ENCODE assay signal across 15 cellular contexts in genomic region chr5:160262665-160263064, GRCh38. TPM values are rescaled to one million over a fixed set of nuclear protein-coding genes. Genes with fewer than 3 reads are reported as not detected.
DNase-seq lines count a peak whose midpoint lies in the region; ATAC-seq, FAIRE-seq and TF ChIP-seq lines count a peak whose summit lies in the region.
"Had no signal": no experiment of that assay in that cellular context is flagged by ENCODE, and none has a peak within 500 bp of the region (broad histone marks: within the 10 kb centered on the region; RNA-seq: fewer than 3 reads in every experiment).

No MANE protein-coding gene starts in this region.

- H3K27ac Mint-ChIP-seq in Caco-2 (ENCODE audit: unreplicated experiment) (peak overlapping the region; percentile 100), naive B cell (peak overlapping the region in 2 of 6 donors; percentile 20 to 59), T-helper 17 cell (no peak overlapping the region), CD14-positive monocyte (peak overlapping the region in 1 of 7 donors; percentile 23)
- H3K27ac Mint-ChIP-seq in activated T-helper 1 cell treated with anti-CD3 and anti-CD28 coated beads, Interleukin-12 subunit alpha, Interleukin-12 subunit beta, Interleukin-2, Interleukin-4 antibody, amounts not matched to agents 30 ng/mL and 10 ng/mL and 1 ng/mL, durations not matched to agents 14 hours and 24 hours and 36 hours = no peak overlapping the region
- H3K27ac Mint-ChIP-seq: activated CD8-positive, alpha-beta T cell treated with anti-CD3 and anti-CD28 coated beads, Interleukin-2, amount 10 ng/mL, durations not matched to agents 7 days and 5 days had no signal

- TF ChIP-seq RAD21 in K562 (CRISPR knock-in tag; conservative IDR thresholded peaks at IDR 0.05 in 1 of 2, IDR thresholded peaks at IDR 0.05 in 1 of 2) = no peak

- H3K9me3 ChIP-seq in Caco-2 = no peaks in the 10 kb centered on the region
- no peaks in the 10 kb centered on the region for H3K9me3 ChIP-seq in HUES48 (ENCODE audit: control insufficient read depth, insufficient read depth, low read length)
- H3K9me3 ChIP-seq in K562 (replicated peaks; ENCODE audit: control insufficient read depth, insufficient read depth, low read depth, low read length) = no peaks in the 10 kb centered on the region
- H3K9me3 ChIP-seq in T-helper 17 cell (ENCODE audit: control insufficient read depth, low read length, poor library complexity, severe bottlenecking) = no peaks in the 10 kb centered on the region
- H3K9me3 ChIP-seq: esophagus muscularis mucosa had no signal

- peak overlapping the region; percentile 54 for H3K4me2 ChIP-seq in K562 (ENCODE audit: insufficient read depth, low read length)

- CTCF ChIA-PET in Caco-2 (lab: Charles Lee) (no interaction called here), K562 (lab: Yijun Ruan, JAX; ENCODE audit: low intra/inter-chr PET ratio) (no interaction called here)

- intact Hi-C loops in Caco-2 (cut with micrococcal nuclease; ENCODE audit: unreplicated experiment) (loop anchor here (10.0 kb wide), 1 partner anchor 238 kb away; no protein-coding TSS in a partner anchor), K562 (cut with micrococcal nuclease) (loop anchor here (5.0 kb wide), 1 partner anchor 180 kb away; no protein-coding TSS in a partner anchor), CD14-positive monocyte (cut with micrococcal nuclease) (no loop called here)
- intact Hi-C loops in activated T-helper 1 cell treated with anti-CD3 and anti-CD28 coated beads, Interleukin-12 subunit alpha, Interleukin-12 subunit beta, Interleukin-2, Interleukin-4 antibody, amounts not matched to agents 30 ng/mL and 10 ng/mL and 1 ng/mL, durations not matched to agents 14 hours and 24 hours and 36 hours (cut with micrococcal nuclease) = no loop called here

- H3K36me3 Mint-ChIP-seq in Caco-2 (ENCODE audit: insufficient read depth, unreplicated experiment) (peaks cover 12% of the 10 kb centered on the region), naive B cell (no peaks in the 10 kb centered on the region), T-helper 17 cell (ENCODE audit: low read depth) (no peaks in the 10 kb centered on the region), CD14-positive monocyte (no peaks in the 10 kb centered on the region)
- H3K36me3 Mint-ChIP-seq in activated T-helper 1 cell treated with anti-CD3 and anti-CD28 coated beads, Interleukin-12 subunit alpha, Interleukin-12 subunit beta, Interleukin-2, Interleukin-4 antibody, amounts not matched to agents 30 ng/mL and 10 ng/mL and 1 ng/mL, durations not matched to agents 14 hours and 24 hours and 36 hours (ENCODE audit: low read depth) = no peaks in the 10 kb centered on the region

- FAIRE-seq in K562 (lab: Jason Lieb, UNC) = peak; percentile 92
- FAIRE-seq: kidney had no signal

- H3K4me3 ChIP-seq in Caco-2 (ENCODE audit: low read depth, low read length) (no peak overlapping the region), HUES48 (ENCODE audit: low read depth, low read length) (no peak overlapping the region), K562 (no peak overlapping the region)
- H3K4me3 ChIP-seq: esophagus muscularis mucosa had no signal

- H4K20me1 ChIP-seq in K562 (replicated peaks; ENCODE audit: control insufficient read depth, insufficient read depth, low read length) = peaks cover 5% of the 10 kb centered on the region; the same call in 1 of the 2 replicates

- no peak overlapping the region for H3K4me3 Mint-ChIP-seq in Caco-2 (ENCODE audit: unreplicated experiment)
- peak overlapping the region in 3 of 8 donors; percentile 7 to 39 (median 35) for H3K4me3 Mint-ChIP-seq in naive B cell
- H3K4me3 Mint-ChIP-seq in T-helper 17 cell = no peak overlapping the region
- H3K4me3 Mint-ChIP-seq in CD14-positive monocyte = peak overlapping the region in 1 of 2 donors; percentile 32
- H3K4me3 Mint-ChIP-seq in activated T-helper 1 cell treated with anti-CD3 and anti-CD28 coated beads, Interleukin-12 subunit alpha, Interleukin-12 subunit beta, Interleukin-2, Interleukin-4 antibody, amounts not matched to agents 30 ng/mL and 10 ng/mL and 1 ng/mL, durations not matched to agents 14 hours and 24 hours and 36 hours = no peak overlapping the region
- H3K4me3 Mint-ChIP-seq: activated CD8-positive, alpha-beta T cell treated with anti-CD3 and anti-CD28 coated beads, Interleukin-2, amount 10 ng/mL, durations not matched to agents 7 days and 5 days had no signal

- POLR2A ChIA-PET in Caco-2 (lab: Charles Lee) = interaction anchor here (0.5 to 2.2 kb wide), 2 partner anchors 25 to 41 kb away, joined by 6 to 7 read pairs; no protein-coding TSS in a partner anchor
- POLR2A ChIA-PET in K562 (lab: Yijun Ruan, JAX) = interaction anchor here (0.6 to 1.0 kb wide), 6 partner anchors 9 to 90 kb away, joined by 3 to 4 read pairs (median 3); no protein-coding TSS in a partner anchor

- peak; percentile 73 for TF ChIP-seq EP300 in K562 (IDR thresholded peaks at IDR 0.05; ENCODE audit: low read length)

- H3K9me1 ChIP-seq in K562 (ENCODE audit: control insufficient read depth, insufficient read depth, low read length) = peaks cover 8% of the 10 kb centered on the region

- H3K4me1 ChIP-seq in Caco-2 (peaks cover 50% of the 10 kb centered on the region), HUES48 (ENCODE audit: control insufficient read depth, insufficient read depth, low read length) (peaks cover 39% of the 10 kb centered on the region), K562 (replicated peaks in 1 of 2; ENCODE audit: control insufficient read depth in 2 of 2, insufficient read depth in 2 of 2, low read length in 2 of 2) (peaks cover 29 to 36% of the 10 kb centered on the region in 2 experiments)

- H3K9me3 Mint-ChIP-seq in Caco-2 (ENCODE audit: unreplicated experiment) = no peaks in the 10 kb centered on the region
- H3K9me3 Mint-ChIP-seq in naive B cell = no peaks in the 10 kb centered on the region
- H3K9me3 Mint-ChIP-seq in CD14-positive monocyte = peaks cover 0 to 2% (median 0%) of the 10 kb centered on the region in 7 donors
- no peaks in the 10 kb centered on the region for H3K9me3 Mint-ChIP-seq in activated T-helper 1 cell treated with anti-CD3 and anti-CD28 coated beads, Interleukin-12 subunit alpha, Interleukin-12 subunit beta, Interleukin-2, Interleukin-4 antibody, amounts not matched to agents 30 ng/mL and 10 ng/mL and 1 ng/mL, durations not matched to agents 14 hours and 24 hours and 36 hours

- TF ChIP-seq CTCF in Caco-2 (IDR thresholded peaks at IDR 0.05; ENCODE audit: insufficient read depth in 1 of 2, low read depth in 1 of 2, low read length in 1 of 2, severe bottlenecking in 1 of 2, unreplicated experiment in 1 of 2) = no peak
- no peak for TF ChIP-seq CTCF in K562 (IDR thresholded peaks at IDR 0.05 in 2 of 3, conservative IDR thresholded peaks at IDR 0.05 in 1 of 3; ENCODE audit: insufficient read depth in 2 of 3, low read depth in 1 of 3, low read length in 3 of 3)
- no peak for TF ChIP-seq CTCF in CD14-positive monocyte (IDR thresholded peaks at IDR 0.05)

- H3K4me1 Mint-ChIP-seq in Caco-2 (ENCODE audit: low read depth, unreplicated experiment) (peaks cover 57% of the 10 kb centered on the region), naive B cell (peaks cover 25 to 39% (median 30%) of the 10 kb centered on the region in 3 donors), T-helper 17 cell (no peaks in the 10 kb centered on the region), CD14-positive monocyte (peaks cover 20% of the 10 kb centered on the region)
- H3K4me1 Mint-ChIP-seq in activated T-helper 1 cell treated with anti-CD3 and anti-CD28 coated beads, Interleukin-12 subunit alpha, Interleukin-12 subunit beta, Interleukin-2, Interleukin-4 antibody, amounts not matched to agents 30 ng/mL and 10 ng/mL and 1 ng/mL, durations not matched to agents 14 hours and 24 hours and 36 hours (ENCODE audit: low read depth) = no peaks in the 10 kb centered on the region

- H3K27me3 Mint-ChIP-seq in Caco-2 (ENCODE audit: insufficient read depth, unreplicated experiment) (no peaks in the 10 kb centered on the region), naive B cell (peaks cover 12 to 29% (median 20%) of the 10 kb centered on the region in 3 donors), T-helper 17 cell (peaks cover 48% of the 10 kb centered on the region), CD14-positive monocyte (ENCODE audit: low read depth in 3 of 3) (peaks cover 10 to 13% (median 13%) of the 10 kb centered on the region in 3 donors)
- H3K27me3 Mint-ChIP-seq in activated T-helper 1 cell treated with anti-CD3 and anti-CD28 coated beads, Interleukin-12 subunit alpha, Interleukin-12 subunit beta, Interleukin-2, Interleukin-4 antibody, amounts not matched to agents 30 ng/mL and 10 ng/mL and 1 ng/mL, durations not matched to agents 14 hours and 24 hours and 36 hours (ENCODE audit: insufficient read depth) = peaks cover 11% of the 10 kb centered on the region

- peak; percentile 70 for ATAC-seq in K562
- ATAC-seq in naive B cell (ENCODE audit: low read depth in 2 of 2) = peak; percentile 38 to 56
- no peak for ATAC-seq in T-helper 17 cell
- ATAC-seq: activated CD8-positive, alpha-beta T cell treated with anti-CD3 and anti-CD28 coated beads, Interleukin-2, amount 10 ng/mL, durations not matched to agents 7 days and 5 days had no signal

- peak overlapping the region; percentile 51 for H2AFZ ChIP-seq in K562 (ENCODE audit: low read depth, low read length)

- H3K27me3 ChIP-seq in Caco-2 (replicated peaks; ENCODE audit: control insufficient read depth, insufficient read depth, low read length) (no peaks in the 10 kb centered on the region), HUES48 (ENCODE audit: control insufficient read depth, insufficient read depth, low read length) (no peaks in the 10 kb centered on the region), K562 (ENCODE audit: control insufficient read depth in 2 of 2, insufficient read depth in 2 of 2, low read length in 2 of 2) (no peaks in the 10 kb centered on the region)
- H3K27me3 ChIP-seq: esophagus muscularis mucosa had no signal

- H3K9ac ChIP-seq in HUES48 (ENCODE audit: low read depth, low read length) (no peak overlapping the region), K562 (ENCODE audit: insufficient read depth in 1 of 2, low read depth in 2 of 2, low read length in 2 of 2) (no peak overlapping the region)

- no peaks in the 10 kb centered on the region for H3K79me2 ChIP-seq in K562 (ENCODE audit: control insufficient read depth, insufficient read depth, low read length)

- H3K27ac ChIP-seq in HUES48 (ENCODE audit: low read depth, low read length) (peak overlapping the region; percentile 76), K562 (ENCODE audit: extremely low read depth, low read depth, low read length) (peak overlapping the region; percentile 16; the same call in 1 of the 3 replicates)
- H3K27ac ChIP-seq: esophagus muscularis mucosa had no signal

- in situ Hi-C loops in K562 (cut with MboI) = no loop called here

- no TSS peak for BruUV-seq in Caco-2 (replicated peaks; lab: Mats Ljungman, UMichigan)
- no TSS peak for BruUV-seq in K562 (replicated peaks; lab: Mats Ljungman, UMichigan)

- DNase-seq in Caco-2 = no peak
- DNase-seq in K562 (ENCODE audit: extremely low read depth in 1 of 4, low spot score in 3 of 4) = peak; percentile 55 to 79 (median 64)
- no peak for DNase-seq in naive B cell
- no peak for DNase-seq in T-helper 17 cell
- DNase-seq in CD14-positive monocyte (ENCODE audit: low spot score) = no peak
- DNase-seq in activated T-helper 1 cell treated with anti-CD3 and anti-CD28 coated beads, Interleukin-12 subunit alpha, Interleukin-12 subunit beta, Interleukin-2, Interleukin-4 antibody, amounts not matched to agents 30 ng/mL and 10 ng/mL and 1 ng/mL, durations not matched to agents 14 hours and 24 hours and 36 hours (ENCODE audit: low spot score) = no peak
- no peak for DNase-seq in KG1 (lab: John Stamatoyannopoulos, UW)
- DNase-seq: activated CD8-positive, alpha-beta T cell treated with anti-CD3 and anti-CD28 coated beads, Interleukin-2, amount 10 ng/mL, durations not matched to agents 7 days and 5 days; kidney; NCI-H1436; Right ventricle myocardium superior had no signal

- 1% methylated on average over 6 of the region's 6 CpGs for WGBS in K562 (ENCODE audit: insufficient coverage, low coverage, missing lambda C conversion rate)

- TF ChIP-seq POLR2A in K562 (conservative IDR thresholded peaks at IDR 0.05) = no peak

- no peaks in the 10 kb centered on the region for H3K36me3 ChIP-seq in Caco-2 (ENCODE audit: control insufficient read depth, insufficient read depth, low read length)
- peaks cover 11% of the 10 kb centered on the region; the same call in 1 of the 2 replicates for H3K36me3 ChIP-seq in HUES48 (ENCODE audit: control insufficient read depth, insufficient read depth, low read length)
- H3K36me3 ChIP-seq in K562 (ENCODE audit: control insufficient read depth, insufficient read depth, low read length) = no peaks in the 10 kb centered on the region
- H3K36me3 ChIP-seq: esophagus muscularis mucosa had no signal

RNA-seq across cellular contexts. Expression of gene FABP6, which starts 33.4 kb away (rescaled TPM):
- total RNA-seq in Caco-2 (2022) (not detected in 2 replicates), K562 (2014; rRNA removed) (not detected in 2 replicates), K562 (2014; rRNA removed; fragmentation: Illumina TruSeq; extraction: Trizol) (0.18 TPM in 1 of 2 replicates, not detected in the other), K562 (2015; rRNA removed; fragmentation: Illumina TruSeq; extraction: Trizol) (not detected in 2 replicates), K562 (2021) (not detected in 2 replicates), T-helper 17 cell (not detected)
- not detected in 2 replicates for total RNA-seq in K562 (2011; cell fraction: chromatin; rRNA removed; ENCODE audit: low replicate concordance)
- not detected in 2 replicates for total RNA-seq in K562 (2011; cell fraction: nucleolus; rRNA removed)
- total RNA-seq in K562 (2011; cell fraction: nucleoplasm; rRNA removed) = not detected in 2 replicates
- polyA plus RNA-seq in K562 (2011; rRNA removed) (0.21 and 0.27 TPM in 2 replicates), K562 (2014; fragmentation: Illumina TruSeq; extraction: Trizol) (not detected in 2 replicates), K562 (2014; fragmentation: Nextera tagmentation; extraction: Ambion mirVana) (under 1 TPM; 0.11 to 0.24 TPM), K562 (2014; rRNA removed) (0.33 and 0.78 TPM in 2 replicates), naive B cell (ENCODE audit: low read depth in 6 of 6) (not detected), CD14-positive monocyte (not detected)
- polyA plus RNA-seq in K562 (2011; cell fraction: cytosol; rRNA removed) = 0.27 and 0.57 TPM in 2 replicates
- polyA plus RNA-seq in K562 (2011; cell fraction: nucleus; rRNA removed) = not detected in 2 replicates
- polyA plus RNA-seq in K562 (2012) = 0.16 TPM in 1 of 2 replicates, not detected in the other
- polyA minus RNA-seq in K562 (2011; rRNA and poly(A)+ RNA removed) = 0.27 TPM in 1 of 2 replicates, not detected in the other
- not detected in 2 replicates for polyA minus RNA-seq in K562 (2011; cell fraction: cytosol; rRNA and poly(A)+ RNA removed)
- polyA minus RNA-seq in K562 (2011; cell fraction: nucleus; rRNA and poly(A)+ RNA removed) = not detected in 2 replicates
- total RNA-seq in activated T-helper 1 cell treated with anti-CD3 and anti-CD28 coated beads, Interleukin-12 subunit alpha, Interleukin-12 subunit beta, Interleukin-2, Interleukin-4 antibody, amounts not matched to agents 30 ng/mL and 10 ng/mL and 1 ng/mL, durations not matched to agents 14 hours and 24 hours and 36 hours = not detected in 2 replicates
- total RNA-seq: activated CD8-positive, alpha-beta T cell treated with anti-CD3 and anti-CD28 coated beads, Interleukin-2, amount 10 ng/mL, durations not matched to agents 7 days and 5 days; esophagus muscularis mucosa; kidney; posterior vena cava had no signal
- polyA plus RNA-seq: adipose tissue had no signal

RNA-seq across cellular contexts. Expression of gene CCNJL, which starts 49.7 kb away (rescaled TPM):
- total RNA-seq in Caco-2 (2022) = 16.5 and 17.4 TPM in 2 replicates
- total RNA-seq in K562 (2011; cell fraction: chromatin; rRNA removed; ENCODE audit: low replicate concordance) = not detected in 2 replicates
- total RNA-seq in K562 (2011; cell fraction: nucleolus; rRNA removed) = not detected in 2 replicates
- not detected in 2 replicates for total RNA-seq in K562 (2011; cell fraction: nucleoplasm; rRNA removed)
- total RNA-seq in K562 (2014; rRNA removed) = 0.04 TPM in 1 of 2 replicates, not detected in the other
- total RNA-seq in K562 (2014; rRNA removed; fragmentation: Illumina TruSeq; extraction: Trizol) = not detected in 2 replicates
- not detected in 2 replicates for total RNA-seq in K562 (2015; rRNA removed; fragmentation: Illumina TruSeq; extraction: Trizol)
- total RNA-seq in K562 (2021) = 0.04 and 0.13 TPM in 2 replicates
- not detected in 2 replicates for polyA plus RNA-seq in K562 (2011; rRNA removed)
- not detected in 2 replicates for polyA plus RNA-seq in K562 (2011; cell fraction: cytosol; rRNA removed)
- not detected in 2 replicates for polyA plus RNA-seq in K562 (2011; cell fraction: nucleus; rRNA removed)
- 0.03 and 0.04 TPM in 2 replicates for polyA plus RNA-seq in K562 (2012)
- not detected in 2 replicates for polyA plus RNA-seq in K562 (2014; fragmentation: Illumina TruSeq; extraction: Trizol)
- polyA plus RNA-seq in K562 (2014; fragmentation: Nextera tagmentation; extraction: Ambion mirVana) = not detected
- not detected in 2 replicates for polyA plus RNA-seq in K562 (2014; rRNA removed)
- polyA minus RNA-seq in K562 (2011; rRNA and poly(A)+ RNA removed) = not detected in 2 replicates
- not detected in 2 replicates for polyA minus RNA-seq in K562 (2011; cell fraction: cytosol; rRNA and poly(A)+ RNA removed)
- polyA minus RNA-seq in K562 (2011; cell fraction: nucleus; rRNA and poly(A)+ RNA removed) = not detected in 2 replicates
- polyA plus RNA-seq in naive B cell (ENCODE audit: low read depth in 6 of 6) = under 1 TPM in 1 of 6 donors, not detected in 5; 0.12 TPM
- 1 to 10 TPM in 1 of 2 donors, not detected in 1; 1.5 TPM for total RNA-seq in T-helper 17 cell
- not detected for polyA plus RNA-seq in CD14-positive monocyte
- not detected in 2 replicates for total RNA-seq in activated T-helper 1 cell treated with anti-CD3 and anti-CD28 coated beads, Interleukin-12 subunit alpha, Interleukin-12 subunit beta, Interleukin-2, Interleukin-4 antibody, amounts not matched to agents 30 ng/mL and 10 ng/mL and 1 ng/mL, durations not matched to agents 14 hours and 24 hours and 36 hours

Comparison
In these comparisons a context has a peak if more than half of its experiments do, and no peak if none do; other contexts are left out.
1. DNase-seq: peak in K562 (4 of 4); none in Caco-2 (0 of 2), naive B cell (single experiment), T-helper 17 cell (0 of 3), CD14-positive monocyte (single experiment), activated T-helper 1 cell treated with anti-CD3 and anti-CD28 coated beads, Interleukin-12 subunit alpha, Interleukin-12 subunit beta, Interleukin-2, Interleukin-4 antibody, amounts not matched to agents 30 ng/mL and 10 ng/mL and 1 ng/mL, durations not matched to agents 14 hours and 24 hours and 36 hours (single experiment) and KG1 (single experiment).
2. intact Hi-C loops: an anchor here in Caco-2 (10.0 kb wide) and K562 (5.0 kb wide); none called in CD14-positive monocyte and activated T-helper 1 cell treated with anti-CD3 and anti-CD28 coated beads, Interleukin-12 subunit alpha, Interleukin-12 subunit beta, Interleukin-2, Interleukin-4 antibody, amounts not matched to agents 30 ng/mL and 10 ng/mL and 1 ng/mL, durations not matched to agents 14 hours and 24 hours and 36 hours.